In the genomic region with DNA sequence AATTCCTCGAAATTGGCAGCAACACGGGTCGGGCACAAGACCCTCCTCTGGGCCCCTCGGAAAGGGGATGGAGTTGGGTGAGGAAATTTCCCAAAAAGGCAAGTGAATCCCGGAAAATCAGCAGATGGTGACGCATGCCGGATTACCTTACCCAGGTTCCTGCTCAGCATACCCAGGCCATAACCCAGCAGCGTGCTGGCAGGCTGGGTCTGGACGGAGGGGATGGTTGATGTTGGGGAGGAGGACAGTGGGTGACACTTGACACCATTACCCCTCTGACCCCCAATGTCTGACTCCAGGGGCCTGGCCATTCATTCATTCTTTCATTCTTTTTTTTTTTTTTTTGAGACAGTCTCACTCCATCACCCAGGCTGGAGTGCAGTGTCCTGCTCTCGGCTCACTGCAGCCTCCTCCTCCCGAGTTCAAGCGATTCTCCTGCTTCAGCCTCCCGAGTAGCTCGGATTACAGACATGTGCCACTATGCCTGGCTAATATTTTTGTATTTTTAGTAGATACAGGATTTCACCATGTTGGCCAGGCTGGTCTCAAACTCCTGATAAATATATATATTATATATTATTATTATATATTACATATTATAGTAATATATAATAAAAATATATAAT, we compare ENCODE assay signal across 8 cellular contexts.
A peak's percentile ranks its signal among the peaks of the same experiment; 100 is the strongest.
DNase-seq lines count a peak whose midpoint lies in the region; TF ChIP-seq lines count a peak whose summit lies in the region.

No MANE protein-coding gene starts in this region.

- in situ Hi-C loops in astrocyte of the spinal cord (cut with HindIII; ENCODE audit: low sequenced_read_pairs) = no loop called here

- no peaks in the 10 kb centered on the region for H3K36me3 Mint-ChIP-seq in T-helper 1 cell treated with Interleukin-12 subunit alpha and Interleukin-12 subunit beta and Interleukin-4 antibody, amounts not matched to agents 30 μg/mL and 1 μg/mL, for 36 hours (ENCODE audit: low read depth)

- peak overlapping the region; percentile 87 for H3K4me3 ChIP-seq in astrocyte of the spinal cord (ENCODE audit: low read depth, low read length)

- DNase-seq in T-helper 1 cell (no peak), NCI-H1930 (lab: John Stamatoyannopoulos, UW) (peak; percentile 29 to 42), astrocyte of the spinal cord (ENCODE audit: low read depth, low spot score) (peak; percentile 48), islet precursor cell (peak; percentile 75), epidermal melanocyte (ENCODE audit: insufficient read length, low spot score) (no peak)
- DNase-seq in stimulated activated CD8-positive, alpha-beta memory T cell treated with anti-CD3 and anti-CD28 coated beads, Interleukin-4, amount 100 ng/mL, for 48 hours = peak; percentile 41
- no peak for DNase-seq in NK-92 treated with Interleukin-12 subunit alpha and Interleukin-12 subunit beta, amount 100 ng/mL, for 24 hours (lab: John Stamatoyannopoulos, UW)

- no peak for TF ChIP-seq CTCF in astrocyte of the spinal cord (IDR thresholded peaks at IDR 0.05; ENCODE audit: low read depth, low read length)

- H3K27ac Mint-ChIP-seq in T-helper 1 cell treated with Interleukin-12 subunit alpha and Interleukin-12 subunit beta and Interleukin-4 antibody, amounts not matched to agents 30 μg/mL and 1 μg/mL, for 36 hours = no peak overlapping the region

- peaks cover 3% of the 10 kb centered on the region for H3K4me1 Mint-ChIP-seq in T-helper 1 cell treated with Interleukin-12 subunit alpha and Interleukin-12 subunit beta and Interleukin-4 antibody, amounts not matched to agents 30 μg/mL and 1 μg/mL, for 36 hours (ENCODE audit: low read depth)

- no peaks in the 10 kb centered on the region for H3K9me3 Mint-ChIP-seq in T-helper 1 cell treated with Interleukin-12 subunit alpha and Interleukin-12 subunit beta and Interleukin-4 antibody, amounts not matched to agents 30 μg/mL and 1 μg/mL, for 36 hours

- H3K27me3 Mint-ChIP-seq in T-helper 1 cell treated with Interleukin-12 subunit alpha and Interleukin-12 subunit beta and Interleukin-4 antibody, amounts not matched to agents 30 μg/mL and 1 μg/mL, for 36 hours (ENCODE audit: low read depth) = peaks cover 16% of the 10 kb centered on the region

- H3K4me3 Mint-ChIP-seq in T-helper 1 cell treated with Interleukin-12 subunit alpha and Interleukin-12 subunit beta and Interleukin-4 antibody, amounts not matched to agents 30 μg/mL and 1 μg/mL, for 36 hours = peak overlapping the region; percentile 68

Comparison
In these comparisons a context has a peak if more than half of its experiments do, and no peak if none do; other contexts are left out.
1. DNase-seq: peak in NCI-H1930 (2 of 2), astrocyte of the spinal cord (single experiment), islet precursor cell (single experiment) and stimulated activated CD8-positive, alpha-beta memory T cell treated with anti-CD3 and anti-CD28 coated beads, Interleukin-4, amount 100 ng/mL, for 48 hours (single experiment); none in T-helper 1 cell (0 of 5), epidermal melanocyte (single experiment) and NK-92 treated with Interleukin-12 subunit alpha and Interleukin-12 subunit beta, amount 100 ng/mL, for 24 hours (single experiment).